Comparison of ENCODE assay signal across 11 cellular contexts in the genomic region with DNA sequence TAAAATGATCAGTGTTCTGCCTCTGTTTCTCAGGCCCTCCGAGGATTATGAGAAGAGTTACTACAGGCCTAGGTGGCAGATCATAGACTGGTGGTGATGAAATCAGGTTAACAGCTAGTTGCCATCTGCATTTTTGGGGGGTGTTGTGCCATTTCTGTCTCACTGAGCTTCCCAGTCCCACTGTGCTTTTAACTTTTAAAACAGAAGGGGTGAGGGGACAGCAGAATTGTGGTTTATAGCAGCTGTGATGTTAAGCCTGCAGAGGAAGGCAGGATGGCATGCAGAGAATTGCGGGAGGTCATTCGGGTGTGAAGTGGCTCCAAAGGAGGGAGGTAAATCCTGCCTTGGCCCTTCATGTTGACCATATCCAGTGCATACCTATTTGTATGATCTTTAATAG. TPM values are rescaled to one million over a fixed set of nuclear protein-coding genes. Genes with fewer than 3 reads are reported as not detected.
A peak's percentile ranks its signal among the peaks of the same experiment; 100 is the strongest.
DNase-seq lines count a peak whose midpoint lies in the region; ATAC-seq and TF ChIP-seq lines count a peak whose summit lies in the region.
"Had no signal": no experiment of that assay in that cellular context is flagged by ENCODE, and none has a peak within 500 bp of the region (broad histone marks: within the 10 kb centered on the region; RNA-seq: fewer than 3 reads in every experiment).

No MANE protein-coding gene starts in this region.

- no peaks in the 10 kb centered on the region for H3K36me3 ChIP-seq in muscle layer of colon (ENCODE audit: insufficient read depth, low read length)
- H3K36me3 ChIP-seq in upper lobe of left lung, result peaks cover 0 to 7% (median 2%) of the 10 kb centered on the region in 4 donors
- H3K36me3 ChIP-seq: thyroid gland had no signal

- H3K4me3 ChIP-seq in muscle layer of colon (ENCODE audit: low read depth in 1 of 2, low read length in 2 of 2) (no peak overlapping the region), upper lobe of left lung (no peak overlapping the region)
- H3K4me3 ChIP-seq: thyroid gland had no signal

- no peak overlapping the region for H3K9ac ChIP-seq in muscle layer of colon (ENCODE audit: low read length)

- no peaks in the 10 kb centered on the region for H3K27me3 ChIP-seq in muscle layer of colon (ENCODE audit: control insufficient read depth in 1 of 2, insufficient read depth in 2 of 2, low read length in 2 of 2)
- no peaks in the 10 kb centered on the region for H3K27me3 ChIP-seq in upper lobe of left lung
- H3K27me3 ChIP-seq: thyroid gland had no signal

- H3K4me1 Mint-ChIP-seq in CD14-positive monocyte, result peaks cover 75% of the 10 kb centered on the region

- H3K27ac ChIP-seq in muscle layer of colon (ENCODE audit: low read depth, low read length), result peak overlapping the region; percentile 21
- peak overlapping the region in 1 of 4 donors; percentile 8 for H3K27ac ChIP-seq in upper lobe of left lung
- H3K27ac ChIP-seq: thyroid gland had no signal

- WGBS in upper lobe of left lung, 2 donors, result 57 to 70% methylated on average over 3 of the region's 3 CpGs

- no peak for ATAC-seq in activated naive CD4-positive, alpha-beta T cell treated with anti-CD3 and anti-CD28 coated beads, Interleukin-2, amount 50 U/mL, for 72 hours
- no peak for ATAC-seq in upper lobe of left lung (ENCODE audit: low FRiP score in 2 of 2)

- no peak for TF ChIP-seq POLR2A in upper lobe of left lung (IDR thresholded peaks at IDR 0.05)

- peak overlapping the region in 5 of 7 donors; percentile 12 to 62 (median 51) for H3K27ac Mint-ChIP-seq in CD14-positive monocyte
- H3K27ac Mint-ChIP-seq in activated naive CD4-positive, alpha-beta T cell treated with anti-CD3 and anti-CD28 coated beads, Interleukin-2, amount 50 U/mL, for 72 hours, result peak overlapping the region; percentile 12 to 75

- no peaks in the 10 kb centered on the region for H3K9me3 Mint-ChIP-seq in CD14-positive monocyte
- H3K9me3 Mint-ChIP-seq in activated naive CD4-positive, alpha-beta T cell treated with anti-CD3 and anti-CD28 coated beads, Interleukin-2, amount 50 U/mL, for 72 hours, result no peaks in the 10 kb centered on the region

- peaks cover 30 to 31% of the 10 kb centered on the region in 2 donors for H3K36me3 Mint-ChIP-seq in CD14-positive monocyte
- peaks cover 20 to 25% of the 10 kb centered on the region in 2 donors for H3K36me3 Mint-ChIP-seq in activated naive CD4-positive, alpha-beta T cell treated with anti-CD3 and anti-CD28 coated beads, Interleukin-2, amount 50 U/mL, for 72 hours

- no peak for DNase-seq in CD14-positive monocyte (ENCODE audit: low spot score)
- DNase-seq in HK-2 (ENCODE audit: unreplicated experiment), result peak; percentile 58
- DNase-seq in activated naive CD4-positive, alpha-beta T cell treated with anti-CD3 and anti-CD28 coated beads, Interleukin-2, amount 50 U/mL, for 72 hours (ENCODE audit: low spot score in 2 of 2), result no peak
- DNase-seq in NCI-H748 (lab: John Stamatoyannopoulos, UW; ENCODE audit: unreplicated experiment), result no peak
- DNase-seq in stimulated activated CD4-positive, alpha-beta T cell treated with anti-CD3 and anti-CD28 coated beads, Interleukin-4, amount 100 ng/mL, for 4 hours, result no peak
- DNase-seq in upper lobe of left lung, result no peak
- no peak for DNase-seq in NCI-H2081 (lab: John Stamatoyannopoulos, UW)
- DNase-seq: hypothalamus, NCI-H1436 had no signal

- no peak for TF ChIP-seq EP300 in upper lobe of left lung (IDR thresholded peaks at IDR 0.05)

- peaks cover 48% of the 10 kb centered on the region for H3K4me1 ChIP-seq in muscle layer of colon (ENCODE audit: insufficient read depth, low read length)
- peaks cover 51 to 74% (median 64%) of the 10 kb centered on the region in 4 donors for H3K4me1 ChIP-seq in upper lobe of left lung

- no peaks in the 10 kb centered on the region for H3K9me3 ChIP-seq in muscle layer of colon (ENCODE audit: low read length)
- no peaks in the 10 kb centered on the region for H3K9me3 ChIP-seq in upper lobe of left lung
- H3K9me3 ChIP-seq: thyroid gland had no signal

- H3K27me3 Mint-ChIP-seq in CD14-positive monocyte (ENCODE audit: low read depth in 3 of 3), result no peaks in the 10 kb centered on the region

- TF ChIP-seq CTCF in CD14-positive monocyte (IDR thresholded peaks at IDR 0.05), result no peak
- no peak for TF ChIP-seq CTCF in upper lobe of left lung (IDR thresholded peaks at IDR 0.05)

- no peak overlapping the region for H3K4me3 Mint-ChIP-seq in CD14-positive monocyte

- intact Hi-C loops in CD14-positive monocyte (cut with micrococcal nuclease), result no loop called here

RNA-seq across cellular contexts. Expression of a gene that starts 5.0 kb away (rescaled TPM):
- polyA plus RNA-seq in CD14-positive monocyte, result 10 to 100 TPM; 33.1 to 38.3 TPM
- 100 to 1,000 TPM; 104 to 123 TPM for total RNA-seq in activated naive CD4-positive, alpha-beta T cell treated with anti-CD3 and anti-CD28 coated beads, Interleukin-2, amount 50 U/mL, for 72 hours
- 100 to 1,000 TPM in 1 of 6 donors, 10 to 100 TPM in 5; 56.5 to 125 (median 76.7) TPM for total RNA-seq in upper lobe of left lung
